Comparison of ENCODE assay signal across 13 cellular contexts in genomic region chr6:155782320-155782730, GRCh38.
DNase-seq lines count a peak whose midpoint lies in the region; ATAC-seq, FAIRE-seq and TF ChIP-seq lines count a peak whose summit lies in the region.
"Had no signal": no experiment of that assay in that cellular context is flagged by ENCODE, and none has a peak within 500 bp of the region (broad histone marks: within the 10 kb centered on the region; RNA-seq: fewer than 3 reads in every experiment).

No MANE protein-coding gene starts in this region.

- no peak for DNase-seq in heart left ventricle
- DNase-seq in Right ventricle myocardium inferior (ENCODE audit: missing footprints), result no peak
- peak; percentile 94 for DNase-seq in glomerular visceral epithelial cell (ENCODE audit: extremely low spot score)
- peak; percentile 75 for DNase-seq in urothelium cell line (ENCODE audit: low spot score)
- no peak for DNase-seq in WTC11 (ENCODE audit: low spot score)
- DNase-seq in superior temporal gyrus (ENCODE audit: extremely low spot score), result no peak
- no peak for DNase-seq in activated T-cell treated with anti-CD3 and anti-CD28 coated beads, Interleukin-2, amount 50 U/mL, for 1 hour
- DNase-seq: activated CD4-positive, alpha-beta T cell treated with anti-CD3 and anti-CD28 coated beads, Interleukin-2, amount 50 U/mL, for 48 hours; effector CD4-positive, alpha-beta T cell had no signal

- H3K4me1 ChIP-seq in heart left ventricle, result peaks cover 0 to 4% (median 0%) of the 10 kb centered on the region in 12 donors
- H3K4me1 ChIP-seq: parathyroid adenoma had no signal

- no peak for FAIRE-seq in urothelium cell line (lab: Jason Lieb, UNC)

- CTCF ChIA-PET in WTC11 (lab: Charles Lee), result no interaction called here

- no peaks in the 10 kb centered on the region for H3K4me1 Mint-ChIP-seq in activated T-helper 17 cell treated with anti-CD3 and anti-CD28 coated beads, Interleukin-2, amount 50 U/mL, for 72 hours
- H3K4me1 Mint-ChIP-seq in WTC11, result no peaks in the 10 kb centered on the region

- no peak overlapping the region for H3K4me3 ChIP-seq in heart left ventricle
- H3K4me3 ChIP-seq: BLaER1 treated with 17β-estradiol and CSF1 and Interleukin-3, amounts not matched to agents 10 nM and 100 nM had no signal

- no peak overlapping the region for H3K4me3 Mint-ChIP-seq in activated T-helper 17 cell treated with anti-CD3 and anti-CD28 coated beads, Interleukin-2, amount 50 U/mL, for 72 hours
- no peak overlapping the region for H3K4me3 Mint-ChIP-seq in WTC11
- H3K4me3 Mint-ChIP-seq: stimulated activated naive CD8-positive, alpha-beta T cell treated with anti-CD3 and anti-CD28 coated beads, Interleukin-15, Interleukin-2, amounts not matched to agents 100 ng/mL and 50 ng/mL, for 24 hours had no signal

- H3K27me3 Mint-ChIP-seq in activated T-helper 17 cell treated with anti-CD3 and anti-CD28 coated beads, Interleukin-2, amount 50 U/mL, for 72 hours, result peaks cover 3% of the 10 kb centered on the region
- H3K27me3 Mint-ChIP-seq in WTC11 (ENCODE audit: low read depth), result no peaks in the 10 kb centered on the region
- H3K27me3 Mint-ChIP-seq: stimulated activated naive CD8-positive, alpha-beta T cell treated with anti-CD3 and anti-CD28 coated beads, Interleukin-15, Interleukin-2, amounts not matched to agents 100 ng/mL and 50 ng/mL, for 24 hours had no signal

- intact Hi-C loops in heart left ventricle (cut with DNase I) (no loop called here), Right ventricle myocardium inferior (cut with DNase I) (no loop called here)

- no peaks in the 10 kb centered on the region for H3K36me3 ChIP-seq in heart left ventricle
- H3K36me3 ChIP-seq: BLaER1 treated with 17β-estradiol and CSF1 and Interleukin-3, amounts not matched to agents 10 nM and 100 nM had no signal

- TF ChIP-seq CTCF in heart left ventricle (IDR thresholded peaks at IDR 0.05) (no peak), WTC11 (IDR thresholded peaks at IDR 0.05) (no peak)

- no peaks in the 10 kb centered on the region for H3K36me3 Mint-ChIP-seq in activated T-helper 17 cell treated with anti-CD3 and anti-CD28 coated beads, Interleukin-2, amount 50 U/mL, for 72 hours (ENCODE audit: low read depth)
- H3K36me3 Mint-ChIP-seq in WTC11, result peaks cover 8% of the 10 kb centered on the region

- H3K27me3 ChIP-seq in heart left ventricle, result no peaks in the 10 kb centered on the region
- H3K27me3 ChIP-seq: BLaER1 treated with 17β-estradiol and CSF1 and Interleukin-3, amounts not matched to agents 10 nM and 100 nM had no signal

- peaks cover 10% of the 10 kb centered on the region for H3K9me3 Mint-ChIP-seq in activated T-helper 17 cell treated with anti-CD3 and anti-CD28 coated beads, Interleukin-2, amount 50 U/mL, for 72 hours
- peaks cover 14% of the 10 kb centered on the region for H3K9me3 Mint-ChIP-seq in WTC11

- H3K27ac ChIP-seq in heart left ventricle, result peak overlapping the region in 1 of 12 donors; percentile 56
- H3K27ac ChIP-seq: parathyroid adenoma had no signal

- no peak overlapping the region for H3K27ac Mint-ChIP-seq in activated T-helper 17 cell treated with anti-CD3 and anti-CD28 coated beads, Interleukin-2, amount 50 U/mL, for 72 hours
- H3K27ac Mint-ChIP-seq in WTC11, result no peak overlapping the region
- H3K27ac Mint-ChIP-seq: stimulated activated naive CD8-positive, alpha-beta T cell treated with anti-CD3 and anti-CD28 coated beads, Interleukin-15, Interleukin-2, amounts not matched to agents 100 ng/mL and 50 ng/mL, for 24 hours had no signal

- no peak for TF ChIP-seq POLR2A in heart left ventricle (IDR thresholded peaks at IDR 0.05)

- ATAC-seq in heart left ventricle (peak in 3 of 4 donors; percentile 42 to 69 (median 59)), Right ventricle myocardium inferior (no peak), WTC11 (no peak)
- peak; percentile 54 for ATAC-seq in activated T-helper 17 cell treated with anti-CD3 and anti-CD28 coated beads, Interleukin-2, amount 50 U/mL, for 72 hours (replicated peaks)

- H3K9me3 ChIP-seq in heart left ventricle, result no peaks in the 10 kb centered on the region

- POLR2A ChIA-PET in WTC11 (lab: Charles Lee), result no interaction called here

TF ChIP-seq in WTC11, 78 proteins besides CTCF, POLR2A, EP300 and RAD21 (continues in another document):
- no peak for TF ChIP-seq CREM (CRISPR knock-in tag; IDR thresholded peaks at IDR 0.05)
- TF ChIP-seq AR (CRISPR knock-in tag; IDR thresholded peaks at IDR 0.05), result no peak
- no peak for TF ChIP-seq ZNF423 (CRISPR knock-in tag; IDR thresholded peaks at IDR 0.05)
- TF ChIP-seq NFATC4 (CRISPR knock-in tag; IDR thresholded peaks at IDR 0.05), result no peak
- TF ChIP-seq, protein P1, sequence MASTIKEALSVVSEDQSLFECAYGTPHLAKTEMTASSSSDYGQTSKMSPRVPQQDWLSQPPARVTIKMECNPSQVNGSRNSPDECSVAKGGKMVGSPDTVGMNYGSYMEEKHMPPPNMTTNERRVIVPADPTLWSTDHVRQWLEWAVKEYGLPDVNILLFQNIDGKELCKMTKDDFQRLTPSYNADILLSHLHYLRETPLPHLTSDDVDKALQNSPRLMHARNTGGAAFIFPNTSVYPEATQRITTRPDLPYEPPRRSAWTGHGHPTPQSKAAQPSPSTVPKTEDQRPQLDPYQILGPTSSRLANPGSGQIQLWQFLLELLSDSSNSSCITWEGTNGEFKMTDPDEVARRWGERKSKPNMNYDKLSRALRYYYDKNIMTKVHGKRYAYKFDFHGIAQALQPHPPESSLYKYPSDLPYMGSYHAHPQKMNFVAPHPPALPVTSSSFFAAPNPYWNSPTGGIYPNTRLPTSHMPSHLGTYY (CRISPR knock-in tag; IDR thresholded peaks at IDR 0.05), result no peak
- no peak for TF ChIP-seq HMGA2 (CRISPR knock-in tag; IDR thresholded peaks at IDR 0.05)
- TF ChIP-seq IRF2 (CRISPR knock-in tag; IDR thresholded peaks at IDR 0.05; ENCODE audit: borderline replicate concordance, low read depth), result no peak
- no peak for TF ChIP-seq SMAD4 (CRISPR knock-in tag; IDR thresholded peaks at IDR 0.05)
- no peak for TF ChIP-seq ZNF121 (CRISPR knock-in tag; IDR thresholded peaks at IDR 0.05)
- TF ChIP-seq, protein P2, sequence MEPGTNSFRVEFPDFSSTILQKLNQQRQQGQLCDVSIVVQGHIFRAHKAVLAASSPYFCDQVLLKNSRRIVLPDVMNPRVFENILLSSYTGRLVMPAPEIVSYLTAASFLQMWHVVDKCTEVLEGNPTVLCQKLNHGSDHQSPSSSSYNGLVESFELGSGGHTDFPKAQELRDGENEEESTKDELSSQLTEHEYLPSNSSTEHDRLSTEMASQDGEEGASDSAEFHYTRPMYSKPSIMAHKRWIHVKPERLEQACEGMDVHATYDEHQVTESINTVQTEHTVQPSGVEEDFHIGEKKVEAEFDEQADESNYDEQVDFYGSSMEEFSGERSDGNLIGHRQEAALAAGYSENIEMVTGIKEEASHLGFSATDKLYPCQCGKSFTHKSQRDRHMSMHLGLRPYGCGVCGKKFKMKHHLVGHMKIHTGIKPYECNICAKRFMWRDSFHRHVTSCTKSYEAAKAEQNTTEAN (CRISPR knock-in tag; IDR thresholded peaks at IDR 0.05), result no peak
- no peak for TF ChIP-seq ATF3 (CRISPR knock-in tag; conservative IDR thresholded peaks at IDR 0.05)
- no peak for TF ChIP-seq ETV6 (CRISPR knock-in tag; IDR thresholded peaks at IDR 0.05)
- no peak for TF ChIP-seq MXD4 (CRISPR knock-in tag; IDR thresholded peaks at IDR 0.05; ENCODE audit: borderline replicate concordance)
- no peak for TF ChIP-seq TEAD4 (CRISPR knock-in tag; IDR thresholded peaks at IDR 0.05)
- TF ChIP-seq SOX15 (CRISPR knock-in tag; IDR thresholded peaks at IDR 0.05), result no peak
- TF ChIP-seq ZMAT4 (CRISPR knock-in tag; IDR thresholded peaks at IDR 0.05), result no peak

Comparison
In these comparisons a context has a peak if more than half of its experiments do, and no peak if none do; other contexts are left out.
1. ATAC-seq: peak in heart left ventricle (3 of 4) and activated T-helper 17 cell treated with anti-CD3 and anti-CD28 coated beads, Interleukin-2, amount 50 U/mL, for 72 hours (single experiment); none in Right ventricle myocardium inferior (single experiment) and WTC11 (single experiment).
2. DNase-seq: peak in glomerular visceral epithelial cell (single experiment) and urothelium cell line (single experiment); none in heart left ventricle (0 of 5), Right ventricle myocardium inferior (single experiment), WTC11 (single experiment), superior temporal gyrus (single experiment) and activated T-cell treated with anti-CD3 and anti-CD28 coated beads, Interleukin-2, amount 50 U/mL, for 1 hour (single experiment).